18 cellular contexts compared by ENCODE assay signal in the genomic region with DNA sequence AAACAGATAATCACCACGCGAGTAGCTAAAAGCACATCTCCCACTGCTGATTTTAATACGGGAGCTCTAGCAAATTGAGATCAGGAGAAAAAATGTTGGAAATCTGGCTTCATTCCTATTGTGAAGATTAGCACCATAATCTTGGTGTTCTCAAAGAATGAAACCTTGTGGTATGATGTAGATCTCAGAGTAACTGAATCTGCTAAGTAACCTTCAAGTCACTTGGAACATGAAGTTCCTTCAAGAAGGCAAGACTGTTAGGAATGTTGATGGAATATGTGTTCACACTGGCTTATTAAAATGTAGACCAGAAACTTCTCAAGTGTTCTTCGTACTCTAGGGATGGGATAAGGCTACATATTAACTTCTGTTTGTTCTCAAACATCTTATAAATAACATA.
DNase-seq lines count a peak whose midpoint lies in the region; ATAC-seq, FAIRE-seq and TF ChIP-seq lines count a peak whose summit lies in the region.
"Had no signal": no experiment of that assay in that cellular context is flagged by ENCODE, and none has a peak within 500 bp of the region (broad histone marks: within the 10 kb centered on the region; RNA-seq: fewer than 3 reads in every experiment).

No MANE protein-coding gene starts in this region.

- intact Hi-C loops in natural killer cell (cut with micrococcal nuclease): no loop called here

- H3K9me3 ChIP-seq in A549 (no peaks in the 10 kb centered on the region), smooth muscle cell (replicated peaks; ENCODE audit: low read depth) (no peaks in the 10 kb centered on the region)
- H3K9me3 ChIP-seq: HAP-1 had no signal

- peak overlapping the region; percentile 10; the same call in 1 of the 2 replicates for H3K27ac Mint-ChIP-seq in HFFc6
- H3K27ac Mint-ChIP-seq in natural killer cell: no peak overlapping the region
- H3K27ac Mint-ChIP-seq: B cell; CD8-positive, alpha-beta memory T cell had no signal

- TF ChIP-seq EP300 in A549 (IDR thresholded peaks at IDR 0.05): no peak

- no peaks in the 10 kb centered on the region for H3K79me2 ChIP-seq in smooth muscle cell (ENCODE audit: low read depth)

- H3K9me3 Mint-ChIP-seq in HFFc6 (peaks cover 15% of the 10 kb centered on the region), natural killer cell (peaks cover 7 to 15% of the 10 kb centered on the region in 2 donors)

- H3K4me1 ChIP-seq in A549: no peaks in the 10 kb centered on the region
- H3K4me1 ChIP-seq in smooth muscle cell (ENCODE audit: low read depth): no peaks in the 10 kb centered on the region
- H3K4me1 ChIP-seq: BLaER1 treated with 17β-estradiol and CSF1 and Interleukin-3, amounts not matched to agents 10 nM and 100 nM; HAP-1 had no signal

- peaks cover 34% of the 10 kb centered on the region; the same call in 1 of the 2 replicates for H3K4me1 Mint-ChIP-seq in HFFc6 (ENCODE audit: low read depth)
- H3K4me1 Mint-ChIP-seq in natural killer cell: no peaks in the 10 kb centered on the region
- H3K4me1 Mint-ChIP-seq: B cell; CD8-positive, alpha-beta memory T cell had no signal

- no peak for TF ChIP-seq RAD21 in A549 (conservative IDR thresholded peaks at IDR 0.05 in 1 of 2, IDR thresholded peaks at IDR 0.05 in 1 of 2)

- H3K4me3 Mint-ChIP-seq in HFFc6: no peak overlapping the region; the same call in 1 of the 2 replicates
- H3K4me3 Mint-ChIP-seq in natural killer cell: no peak overlapping the region
- H3K4me3 Mint-ChIP-seq: B cell; CD8-positive, alpha-beta memory T cell had no signal

- H3F3A ChIP-seq in smooth muscle cell (ENCODE audit: low read depth): no peaks in the 10 kb centered on the region

- 52% methylated on average over 4 of the region's 4 CpGs for WGBS in A549 (ENCODE audit: missing lambda C conversion rate)
- WGBS in smooth muscle cell (ENCODE audit: low lambda C conversion rate): 94% methylated on average over 4 of the region's 4 CpGs

- H3K36me3 Mint-ChIP-seq in HFFc6 (ENCODE audit: low read depth): no peaks in the 10 kb centered on the region
- H3K36me3 Mint-ChIP-seq in natural killer cell: no peaks in the 10 kb centered on the region
- H3K36me3 Mint-ChIP-seq: CD8-positive, alpha-beta memory T cell had no signal

- POLR2A ChIA-PET in A549 (lab: Yijun Ruan, JAX): no interaction called here

- no peak overlapping the region for H3K4me3 ChIP-seq in A549
- H3K4me3 ChIP-seq in smooth muscle cell: no peak overlapping the region
- H3K4me3 ChIP-seq: BLaER1 treated with 17β-estradiol and CSF1 and Interleukin-3, amounts not matched to agents 10 nM and 100 nM; GM23248; HAP-1 had no signal

- H4K20me1 ChIP-seq in smooth muscle cell (ENCODE audit: low read depth): no peaks in the 10 kb centered on the region
- H4K20me1 ChIP-seq: BLaER1 treated with 17β-estradiol and CSF1 and Interleukin-3, amounts not matched to agents 10 nM and 100 nM had no signal

- H3K27me3 Mint-ChIP-seq in HFFc6 (ENCODE audit: insufficient read depth) (no peaks in the 10 kb centered on the region; the same call in 1 of the 2 replicates), natural killer cell (ENCODE audit: low read depth in 2 of 2) (no peaks in the 10 kb centered on the region)
- H3K27me3 Mint-ChIP-seq: B cell; CD8-positive, alpha-beta memory T cell had no signal

- H3K27ac ChIP-seq in A549: no peak overlapping the region
- peak overlapping the region; percentile 53 for H3K27ac ChIP-seq in smooth muscle cell (ENCODE audit: low read depth)
- H3K27ac ChIP-seq: 22Rv1; BLaER1 treated with 17β-estradiol and CSF1 and Interleukin-3, amounts not matched to agents 10 nM and 100 nM; GM23248 had no signal

- TF ChIP-seq CTCF in A549 (IDR thresholded peaks at IDR 0.05) (no peak), HFFc6 (IDR thresholded peaks at IDR 0.05) (no peak), smooth muscle cell (IDR thresholded peaks at IDR 0.05; ENCODE audit: borderline replicate concordance, insufficient read depth, poor library complexity, severe bottlenecking) (no peak), natural killer cell (IDR thresholded peaks at IDR 0.05) (no peak)

- peak overlapping the region; percentile 36; the same call in 1 of the 3 replicates for H3K4me2 ChIP-seq in A549
- peak overlapping the region; percentile 34 for H3K4me2 ChIP-seq in smooth muscle cell
- H3K4me2 ChIP-seq: BLaER1 treated with 17β-estradiol and CSF1 and Interleukin-3, amounts not matched to agents 10 nM and 100 nM had no signal

- TF ChIP-seq POLR2A in A549 (IDR thresholded peaks at IDR 0.05; ENCODE audit: low read length): no peak

- CTCF ChIA-PET in A549 (lab: Yijun Ruan, JAX): no interaction called here

- H3K27me3 ChIP-seq in smooth muscle cell (ENCODE audit: low read depth): no peaks in the 10 kb centered on the region
- H3K27me3 ChIP-seq: BLaER1 treated with 17β-estradiol and CSF1 and Interleukin-3, amounts not matched to agents 10 nM and 100 nM had no signal

- DNase-seq in A549 (ENCODE audit: low read depth in 1 of 2, low spot score in 1 of 2): no peak
- DNase-seq in HFFc6: no peak
- DNase-seq in amniotic epithelial cell (ENCODE audit: low read depth): peak; percentile 34
- DNase-seq in smooth muscle cell (lab: John Stamatoyannopoulos, UW; ENCODE audit: unreplicated experiment): no peak
- DNase-seq in natural killer cell: no peak
- DNase-seq: CD8-positive, alpha-beta memory T cell; COR-L47; GDM1; GM23248; KG1 had no signal

- ATAC-seq in A549 (no peak), GM19328 (IDR thresholded peaks at IDR 0.05; ENCODE audit: unreplicated experiment) (no peak), GM21381 (IDR thresholded peaks at IDR 0.05; ENCODE audit: unreplicated experiment) (no peak), natural killer cell (no peak)

- FAIRE-seq in A549 (lab: Jason Lieb, UNC): no peak
- FAIRE-seq: GM12892, GM18507 had no signal

- H3K36me3 ChIP-seq in smooth muscle cell (ENCODE audit: low read depth): no peaks in the 10 kb centered on the region
- H3K36me3 ChIP-seq: BLaER1 treated with 17β-estradiol and CSF1 and Interleukin-3, amounts not matched to agents 10 nM and 100 nM; HAP-1 had no signal

- no peak overlapping the region for H2AFZ ChIP-seq in smooth muscle cell (ENCODE audit: low read depth)
- H2AFZ ChIP-seq: GM23248 had no signal

- H3K9ac ChIP-seq in smooth muscle cell (ENCODE audit: low read depth): no peak overlapping the region
- H3K9ac ChIP-seq: BLaER1 treated with 17β-estradiol and CSF1 and Interleukin-3, amounts not matched to agents 10 nM and 100 nM; GM23248 had no signal

TF ChIP-seq in A549, 52 proteins besides CTCF, POLR2A, EP300 and RAD21:
- no peak for TF ChIP-seq JUNB (IDR thresholded peaks at IDR 0.05)
- TF ChIP-seq JUN (IDR thresholded peaks at IDR 0.05): no peak
- TF ChIP-seq BHLHE40 (IDR thresholded peaks at IDR 0.05; ENCODE audit: low read depth, low read length): no peak
- no peak for TF ChIP-seq ATOH8 (CRISPR knock-in tag; IDR thresholded peaks at IDR 0.05; ENCODE audit: low read depth)
- TF ChIP-seq ZSCAN20 (CRISPR knock-in tag; IDR thresholded peaks at IDR 0.05): no peak
- no peak for TF ChIP-seq FOSB (CRISPR knock-in tag; IDR thresholded peaks at IDR 0.05)
- no peak for TF ChIP-seq POLR2AphosphoS2 (conservative IDR thresholded peaks at IDR 0.05; ENCODE audit: low read length)
- no peak for TF ChIP-seq RARB (CRISPR knock-in tag; IDR thresholded peaks at IDR 0.05)
- TF ChIP-seq SREBF2 (IDR thresholded peaks at IDR 0.05): no peak
- TF ChIP-seq REST (IDR thresholded peaks at IDR 0.05): no peak
- TF ChIP-seq, protein P1, sequence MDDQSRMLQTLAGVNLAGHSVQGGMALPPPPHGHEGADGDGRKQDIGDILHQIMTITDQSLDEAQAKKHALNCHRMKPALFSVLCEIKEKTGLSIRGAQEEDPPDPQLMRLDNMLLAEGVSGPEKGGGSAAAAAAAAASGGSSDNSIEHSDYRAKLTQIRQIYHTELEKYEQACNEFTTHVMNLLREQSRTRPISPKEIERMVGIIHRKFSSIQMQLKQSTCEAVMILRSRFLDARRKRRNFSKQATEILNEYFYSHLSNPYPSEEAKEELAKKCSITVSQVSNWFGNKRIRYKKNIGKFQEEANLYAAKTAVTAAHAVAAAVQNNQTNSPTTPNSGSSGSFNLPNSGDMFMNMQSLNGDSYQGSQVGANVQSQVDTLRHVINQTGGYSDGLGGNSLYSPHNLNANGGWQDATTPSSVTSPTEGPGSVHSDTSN (IDR thresholded peaks at IDR 0.05): no peak
- TF ChIP-seq ZNF302 (CRISPR knock-in tag; IDR thresholded peaks at IDR 0.05): no peak
- no peak for TF ChIP-seq ZFP36 (IDR thresholded peaks at IDR 0.05; ENCODE audit: borderline replicate concordance, partially characterized antibody)
TF ChIP-seq in A549: peak in this region for 0.
